1 cellular context compared by ENCODE assay signal in the genomic region with DNA sequence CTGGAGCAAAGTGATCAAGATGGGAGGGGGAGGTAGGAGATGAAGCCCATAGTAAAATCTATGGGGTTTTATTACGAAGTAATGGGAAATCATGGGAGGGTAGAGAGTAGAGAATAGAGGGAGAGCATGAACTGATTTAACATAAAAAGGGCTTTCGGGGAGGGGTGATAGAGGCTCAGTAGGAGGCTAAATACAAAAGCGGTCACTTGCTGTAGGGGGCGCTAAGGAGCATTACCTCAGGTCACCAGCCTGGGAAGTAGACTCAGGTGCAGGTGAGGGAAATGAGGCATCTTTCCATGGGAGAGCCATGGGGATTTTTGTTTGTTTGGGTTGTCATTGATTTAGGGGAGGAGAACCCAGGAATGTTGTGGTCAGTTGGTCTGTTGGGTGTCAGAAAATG.
TF ChIP-seq lines count a peak whose summit lies in the region.

No MANE protein-coding gene starts in this region.

TF ChIP-seq in H1, 55 proteins besides CTCF, POLR2A, EP300 and RAD21:
- TF ChIP-seq CHD2 (IDR thresholded peaks at IDR 0.05; ENCODE audit: low read length) = no peak
- TF ChIP-seq, protein P1, sequence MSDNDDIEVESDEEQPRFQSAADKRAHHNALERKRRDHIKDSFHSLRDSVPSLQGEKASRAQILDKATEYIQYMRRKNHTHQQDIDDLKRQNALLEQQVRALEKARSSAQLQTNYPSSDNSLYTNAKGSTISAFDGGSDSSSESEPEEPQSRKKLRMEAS (IDR thresholded peaks at IDR 0.05) = 0 out of 2 replicates have a peak, but pooled peaks have one; percentile 12
